18 cellular contexts compared by ENCODE assay signal in genomic region chr4:124206779-124207605, GRCh38.
A peak's percentile ranks its signal among the peaks of the same experiment; 100 is the strongest.
DNase-seq lines count a peak whose midpoint lies in the region; ATAC-seq and TF ChIP-seq lines count a peak whose summit lies in the region.
"Had no signal": no experiment of that assay in that cellular context is flagged by ENCODE, and none has a peak within 500 bp of the region (broad histone marks: within the 10 kb centered on the region; RNA-seq: fewer than 3 reads in every experiment).

No MANE protein-coding gene starts in this region.

- in situ Hi-C loops in mammary epithelial cell (cut with MboI; ENCODE audit: low sequenced_read_pairs in 2 of 2), result no loop called here
- in situ Hi-C loops in astrocyte of the spinal cord (cut with HindIII; ENCODE audit: low sequenced_read_pairs), result no loop called here

- H4K20me1 ChIP-seq in mammary epithelial cell (ENCODE audit: insufficient read depth, low read length), result peaks cover 2% of the 10 kb centered on the region

- DNase-seq in MCF 10A (ENCODE audit: unreplicated experiment) (peak; percentile 37), mammary epithelial cell (no peak), astrocyte of the spinal cord (ENCODE audit: low read depth, low spot score) (peak; percentile 51), foreskin melanocyte (peak; percentile 95), caudate nucleus (lab: John Stamatoyannopoulos, UW) (no peak), DMS 273 treated with DMSO at 0.1 percent for 48 hours (lab: John Stamatoyannopoulos, UW) (no peak), NCI-H2227 (lab: John Stamatoyannopoulos, UW; ENCODE audit: unreplicated experiment) (no peak)
- DNase-seq: 8988T; activated CD4-positive, alpha-beta T cell treated with anti-CD3 and anti-CD28 coated beads, Interleukin-2, amount 50 U/mL, for 4 hours; COR-L47; effector memory CD4-positive, alpha-beta T cell; NCI-H2029 treated with DMSO at 0.1 percent for 48 hours; NCI-H748 treated with DMSO at 0.1 percent for 48 hours; stimulated activated naive CD4-positive, alpha-beta T cell had no signal

- no peak for TF ChIP-seq CTCF in MCF 10A (IDR thresholded peaks at IDR 0.05; ENCODE audit: unreplicated experiment)
- TF ChIP-seq CTCF in mammary epithelial cell (conservative IDR thresholded peaks at IDR 0.05 in 1 of 2, IDR thresholded peaks at IDR 0.05 in 1 of 2; ENCODE audit: extremely low read depth in 1 of 2, insufficient read depth in 1 of 2, low read depth in 1 of 2, low read length in 2 of 2), result no peak
- no peak for TF ChIP-seq CTCF in astrocyte of the spinal cord (IDR thresholded peaks at IDR 0.05; ENCODE audit: low read depth, low read length)

- BruUV-seq in MCF 10A (replicated peaks; lab: Mats Ljungman, UMichigan), result TSS peak; percentile 93
- BruUV-seq in mammary epithelial cell (replicated peaks; lab: Mats Ljungman, UMichigan), result no TSS peak

- H3K9me3 Mint-ChIP-seq in MCF 10A (ENCODE audit: unreplicated experiment), result no peaks in the 10 kb centered on the region
- H3K9me3 Mint-ChIP-seq: neural progenitor cell had no signal

- H3K9ac ChIP-seq in mammary epithelial cell (ENCODE audit: insufficient read depth, low read length), result no peak overlapping the region
- H3K9ac ChIP-seq: neural progenitor cell had no signal

- no peak overlapping the region for H3K4me2 ChIP-seq in mammary epithelial cell (ENCODE audit: insufficient read depth, low read depth, low read length)
- H3K4me2 ChIP-seq: neural progenitor cell had no signal

- 97% methylated on average over 8 of the region's 9 CpGs for WGBS in mammary epithelial cell (ENCODE audit: low coverage, missing lambda C conversion rate)

- POLR2A ChIA-PET in MCF 10A (lab: Yijun Ruan, JAX), result no interaction called here

- intact Hi-C loops in MCF 10A (cut with micrococcal nuclease), result no loop called here
- intact Hi-C loops in mammary epithelial cell (cut with micrococcal nuclease), result no loop called here

- no peak overlapping the region for H2AFZ ChIP-seq in mammary epithelial cell (ENCODE audit: low read depth, low read length)
- H2AFZ ChIP-seq: neural progenitor cell had no signal

- H3K27me3 ChIP-seq in mammary epithelial cell (ENCODE audit: insufficient read depth, low read length), result no peaks in the 10 kb centered on the region
- H3K27me3 ChIP-seq: neural progenitor cell had no signal

- no peaks in the 10 kb centered on the region for H3K4me1 ChIP-seq in mammary epithelial cell (ENCODE audit: insufficient read depth, low read length)
- H3K4me1 ChIP-seq: neural progenitor cell had no signal

- H3K4me3 Mint-ChIP-seq in MCF 10A (ENCODE audit: unreplicated experiment), result peak overlapping the region; percentile 43
- H3K4me3 Mint-ChIP-seq: neural progenitor cell had no signal

- no peaks in the 10 kb centered on the region for H3K27me3 Mint-ChIP-seq in MCF 10A (ENCODE audit: insufficient read depth, unreplicated experiment)

- H3K4me3 ChIP-seq in mammary epithelial cell (replicated peaks in 1 of 3; ENCODE audit: insufficient read depth in 1 of 3, low read depth in 2 of 3, low read length in 3 of 3) (no peak overlapping the region), astrocyte of the spinal cord (ENCODE audit: low read depth, low read length) (no peak overlapping the region)
- H3K4me3 ChIP-seq: neural progenitor cell had no signal

- dilution Hi-C loops in mammary epithelial cell (cut with HindIII; ENCODE audit: low sequenced_read_pairs), result no loop called here

- no peaks in the 10 kb centered on the region for H3K79me2 ChIP-seq in mammary epithelial cell (ENCODE audit: insufficient read depth, low read length)

- H3K27ac Mint-ChIP-seq in MCF 10A (ENCODE audit: low read depth, unreplicated experiment), result peak overlapping the region; percentile 85
- H3K27ac Mint-ChIP-seq: neural progenitor cell had no signal

- no peaks in the 10 kb centered on the region for H3K36me3 Mint-ChIP-seq in MCF 10A (ENCODE audit: insufficient read depth, unreplicated experiment)
- H3K36me3 Mint-ChIP-seq: neural progenitor cell had no signal

- H3K36me3 ChIP-seq in mammary epithelial cell (ENCODE audit: insufficient read depth, low read length), result no peaks in the 10 kb centered on the region
- H3K36me3 ChIP-seq: neural progenitor cell had no signal

- CTCF ChIA-PET in MCF 10A (lab: Yijun Ruan, JAX) (interaction anchor here (0.5 to 1.0 kb wide), 2 partner anchors 28 to 51 kb away, joined by 3 to 5 read pairs; no protein-coding TSS in a partner anchor), mammary epithelial cell (lab: Charles Lee; ENCODE audit: low non-redundant PET) (no interaction called here)

- ATAC-seq in HG03378 (IDR thresholded peaks at IDR 0.05; ENCODE audit: unreplicated experiment), result no peak
- ATAC-seq: Right ventricle myocardium inferior, sciatic nerve had no signal

- H3K4me1 Mint-ChIP-seq in MCF 10A (ENCODE audit: insufficient read depth, unreplicated experiment), result peaks cover 27% of the 10 kb centered on the region

- H3K9me3 ChIP-seq in mammary epithelial cell (replicated peaks; ENCODE audit: insufficient read depth, low read length), result no peaks in the 10 kb centered on the region

- H3K27ac ChIP-seq in mammary epithelial cell (ENCODE audit: insufficient read depth, low read depth, low read length) (no peak overlapping the region), caudate nucleus (ENCODE audit: low read depth, low read length) (no peak overlapping the region)
- H3K27ac ChIP-seq: neural progenitor cell had no signal

Comparison
In these comparisons a context has a peak if more than half of its experiments do, and no peak if none do; other contexts are left out.
1. DNase-seq: peak in MCF 10A (single experiment), astrocyte of the spinal cord (single experiment) and foreskin melanocyte (single experiment); none in mammary epithelial cell (single experiment), caudate nucleus (0 of 61), DMS 273 treated with DMSO at 0.1 percent for 48 hours (single experiment) and NCI-H2227 (single experiment).